Comparison of ENCODE assay signal across 22 cellular contexts in genomic region chr13:26600345-26600761, GRCh38. TPM values are rescaled to one million over a fixed set of nuclear protein-coding genes. Genes with fewer than 3 reads are reported as not detected.
DNase-seq lines count a peak whose midpoint lies in the region; ATAC-seq and TF ChIP-seq lines count a peak whose summit lies in the region.
"Had no signal": no experiment of that assay in that cellular context is flagged by ENCODE, and none has a peak within 500 bp of the region (broad histone marks: within the 10 kb centered on the region; RNA-seq: fewer than 3 reads in every experiment).

No MANE protein-coding gene starts in this region.

- no peaks in the 10 kb centered on the region for H3K36me3 ChIP-seq in IMR-90 (ENCODE audit: control insufficient read depth, insufficient read depth, low read length)
- H3K36me3 ChIP-seq: colonic mucosa, pancreas had no signal

- H3K79me1 ChIP-seq in IMR-90 (ENCODE audit: low read depth in 1 of 2, low read length in 2 of 2): peaks cover 26 to 58% of the 10 kb centered on the region in 2 experiments

- no peak overlapping the region for H4K5ac ChIP-seq in IMR-90 (ENCODE audit: low read depth, low read length)

- peak overlapping the region; percentile 61 for H3K4me2 ChIP-seq in IMR-90 (ENCODE audit: low read depth, low read length)

- H3K27me3 ChIP-seq in IMR-90 (ENCODE audit: control insufficient read depth, insufficient read depth, low read length): no peaks in the 10 kb centered on the region
- H3K27me3 ChIP-seq: colonic mucosa, foreskin keratinocyte, pancreas had no signal

- H3K27me3 Mint-ChIP-seq in nephron progenitor cell (ENCODE audit: low read depth, poor library complexity) (peaks cover 3% of the 10 kb centered on the region), endothelial cell (ENCODE audit: unreplicated experiment) (peaks cover 2% of the 10 kb centered on the region)

- peaks cover 48% of the 10 kb centered on the region for H3K4me1 Mint-ChIP-seq in nephron progenitor cell
- H3K4me1 Mint-ChIP-seq in endothelial cell (ENCODE audit: unreplicated experiment): peaks cover 17% of the 10 kb centered on the region
- H3K4me1 Mint-ChIP-seq: activated naive CD4-positive, alpha-beta T cell treated with anti-CD3 and anti-CD28 coated beads, Interleukin-2, amount 50 U/mL, for 24 hours; stimulated activated naive B cell treated with anti-CD40 and anti-IgM and Interleukin-4, amounts not matched to agents 10 μg/mL and 1 μg/mL and 100 μg/mL, for 72 hours had no signal

- no peak overlapping the region for H3K9ac ChIP-seq in IMR-90 (ENCODE audit: low read depth, low read length)

- no peak overlapping the region for H3K4me3 Mint-ChIP-seq in nephron progenitor cell
- H3K4me3 Mint-ChIP-seq in endothelial cell (ENCODE audit: unreplicated experiment): no peak overlapping the region
- H3K4me3 Mint-ChIP-seq: activated naive CD4-positive, alpha-beta T cell treated with anti-CD3 and anti-CD28 coated beads, Interleukin-2, amount 50 U/mL, for 24 hours; activated T-cell treated with anti-CD3 and anti-CD28 coated beads, Interleukin-2, amount 50 U/mL, for 72 hours; CD8-positive, alpha-beta T cell; naive thymus-derived CD8-positive, alpha-beta T cell; stimulated activated naive B cell treated with anti-CD40 and anti-IgM and Interleukin-4, amounts not matched to agents 10 μg/mL and 1 μg/mL and 100 μg/mL, for 72 hours had no signal

- peak overlapping the region; percentile 10; the same call in 1 of the 2 replicates for H3K23ac ChIP-seq in IMR-90 (ENCODE audit: low read depth, low read length)

- H3K27ac Mint-ChIP-seq in nephron progenitor cell (peak overlapping the region; percentile 52), endothelial cell (ENCODE audit: unreplicated experiment) (no peak overlapping the region)
- H3K27ac Mint-ChIP-seq: activated naive CD4-positive, alpha-beta T cell treated with anti-CD3 and anti-CD28 coated beads, Interleukin-2, amount 50 U/mL, for 24 hours; activated T-cell treated with anti-CD3 and anti-CD28 coated beads, Interleukin-2, amount 50 U/mL, for 72 hours; CD8-positive, alpha-beta T cell; naive thymus-derived CD8-positive, alpha-beta T cell; stimulated activated naive B cell treated with anti-CD40 and anti-IgM and Interleukin-4, amounts not matched to agents 10 μg/mL and 1 μg/mL and 100 μg/mL, for 72 hours had no signal

- no peak overlapping the region for H2AFZ ChIP-seq in IMR-90 (replicated peaks; ENCODE audit: low read length, poor library complexity)

- peaks cover 32% of the 10 kb centered on the region for H3K36me3 Mint-ChIP-seq in nephron progenitor cell (ENCODE audit: low read depth)
- H3K36me3 Mint-ChIP-seq in endothelial cell (ENCODE audit: low read depth, unreplicated experiment): no peaks in the 10 kb centered on the region
- H3K36me3 Mint-ChIP-seq: CD8-positive, alpha-beta T cell had no signal

- peaks cover 3% of the 10 kb centered on the region; the same call in 1 of the 2 replicates for H3K9me1 ChIP-seq in IMR-90 (ENCODE audit: insufficient read depth, low read length)

- in situ Hi-C loops in IMR-90 (cut with MboI; ENCODE audit: low sequenced_read_pairs): no loop called here

- DNase-seq in D341Med (ENCODE audit: low spot score) (peak; percentile 36), IMR-90 (peak; percentile 45), fibroblast of gingiva (ENCODE audit: low read depth) (peak; percentile 20), nephron progenitor cell (no peak), endothelial cell (ENCODE audit: low spot score) (no peak), NOMO-1 (lab: John Stamatoyannopoulos, UW; ENCODE audit: unreplicated experiment in 2 of 2) (no peak)
- DNase-seq: activated T-cell treated with anti-CD3 and anti-CD28 coated beads, Interleukin-2, amount 50 U/mL, for 72 hours; CD8-positive, alpha-beta T cell; colonic mucosa; kidney; naive thymus-derived CD8-positive, alpha-beta T cell; NCI-H2029; NCI-H226; pancreas; stimulated activated CD4-positive, alpha-beta T cell treated with anti-CD3 and anti-CD28 coated beads, Interleukin-1b, Interleukin-23, amount 100 ng/mL, for 48 hours; stimulated activated naive B cell treated with anti-CD40 and anti-IgM and Interleukin-4, amounts not matched to agents 10 μg/mL and 1 μg/mL and 100 μg/mL, for 72 hours; T1000 had no signal

- peaks cover 16% of the 10 kb centered on the region for H3K4me1 ChIP-seq in IMR-90 (ENCODE audit: control insufficient read depth, insufficient read depth, low read length)
- H3K4me1 ChIP-seq: colonic mucosa, foreskin keratinocyte had no signal

- no TSS peak for BruUV-seq in IMR-90 (replicated peaks; lab: Mats Ljungman, UMichigan)

- intact Hi-C loops in IMR-90 (cut with micrococcal nuclease): no loop called here

- H3K27ac ChIP-seq in IMR-90 (ENCODE audit: insufficient read depth, low read length): no peak overlapping the region
- H3K27ac ChIP-seq: colonic mucosa, foreskin keratinocyte, pancreas had no signal

- WGBS in IMR-90 (ENCODE audit: extremely low coverage in 2 of 2, insufficient read length in 1 of 2), 2 experiments: no CpG with 5 or more reads among the region's 2 CpGs

- H3K14ac ChIP-seq in IMR-90 (replicated peaks; ENCODE audit: low read depth, low read length): peak overlapping the region; percentile 47; the same call in 1 of the 2 replicates

- POLR2A ChIA-PET in IMR-90 (lab: Charles Lee; ENCODE audit: unreplicated experiment): no interaction called here

- TF ChIP-seq POLR2A in IMR-90 (IDR thresholded peaks at IDR 0.05; ENCODE audit: low read depth, low read length): no peak

- H3K9me3 Mint-ChIP-seq in nephron progenitor cell (peaks cover 36% of the 10 kb centered on the region), endothelial cell (ENCODE audit: unreplicated experiment) (no peaks in the 10 kb centered on the region)

- H4K91ac ChIP-seq in IMR-90 (ENCODE audit: insufficient read depth, low read depth, low read length): no peak overlapping the region

- H3K18ac ChIP-seq in IMR-90 (ENCODE audit: low read depth, low read length): peak overlapping the region; percentile 50; the same call in 1 of the 2 replicates

- no peak for TF ChIP-seq CTCF in IMR-90 (conservative IDR thresholded peaks at IDR 0.05; ENCODE audit: low read depth, low read length)
- no peak for TF ChIP-seq CTCF in nephron progenitor cell (IDR thresholded peaks at IDR 0.05)
- no peak for TF ChIP-seq CTCF in endothelial cell (IDR thresholded peaks at IDR 0.05; ENCODE audit: unreplicated experiment)

- H3K9me3 ChIP-seq in IMR-90 (ENCODE audit: control insufficient read depth, insufficient read depth, low read length): no peaks in the 10 kb centered on the region; the same call in 1 of the 2 replicates
- H3K9me3 ChIP-seq: colonic mucosa, pancreas had no signal

- H3K56ac ChIP-seq in IMR-90 (ENCODE audit: extremely low read depth, insufficient read depth, low read length): no peak overlapping the region

- H2BK120ac ChIP-seq in IMR-90 (ENCODE audit: low read depth, low read length): no peak overlapping the region; the same call in 1 of the 2 replicates

- no peak overlapping the region for H2AK5ac ChIP-seq in IMR-90 (ENCODE audit: low read depth, low read length)

- no peak overlapping the region; the same call in 1 of the 2 replicates for H3K4ac ChIP-seq in IMR-90 (ENCODE audit: low read depth, low read length)

- ATAC-seq in IMR-90 (ENCODE audit: low read depth) (peak; percentile 60), HG03520 (IDR thresholded peaks at IDR 0.05; ENCODE audit: unreplicated experiment) (no peak), GM18873 (IDR thresholded peaks at IDR 0.05; ENCODE audit: low FRiP score, unreplicated experiment) (no peak)
- ATAC-seq: activated CD4-positive, CD25-positive, alpha-beta regulatory T cell treated with anti-CD3 and anti-CD28 coated beads, Interleukin-2, amount 50 U/mL, for 24 hours; activated T-cell treated with anti-CD3 and anti-CD28 coated beads, Interleukin-2, amount 50 U/mL, for 72 hours; CD8-positive, alpha-beta T cell; foreskin keratinocyte; naive thymus-derived CD8-positive, alpha-beta T cell; stimulated activated naive B cell treated with anti-CD40 and anti-IgM and Interleukin-4, amounts not matched to agents 10 μg/mL and 1 μg/mL and 100 μg/mL, for 72 hours had no signal

- peak overlapping the region; percentile 10 for H2BK5ac ChIP-seq in IMR-90 (ENCODE audit: low read depth, low read length, poor library complexity, severe bottlenecking)

- peak overlapping the region in 1 of 2 experiments; percentile 3; a peak in 1 of 4 replicates for H4K8ac ChIP-seq in IMR-90 (ENCODE audit: low read depth in 2 of 2, low read length in 2 of 2)

- dilution Hi-C loops in IMR-90 (cut with HindIII; ENCODE audit: low sequenced_read_pairs, unreplicated experiment): no loop called here

- no peak overlapping the region for H2AK9ac ChIP-seq in IMR-90 (replicated peaks; ENCODE audit: low read depth, low read length, poor library complexity)

- H2BK20ac ChIP-seq in IMR-90 (ENCODE audit: low read depth, low read length): peak overlapping the region; percentile 21; the same call in 1 of the 2 replicates

- H2BK15ac ChIP-seq in IMR-90 (ENCODE audit: low read depth, low read length): no peak overlapping the region

- TF ChIP-seq RAD21 in IMR-90 (IDR thresholded peaks at IDR 0.05; ENCODE audit: low read length): no peak

- CTCF ChIA-PET in IMR-90 (lab: Yijun Ruan, JAX): no interaction called here

- H3K4me3 ChIP-seq in IMR-90 (ENCODE audit: insufficient read depth, low read depth, low read length): no peak overlapping the region
- H3K4me3 ChIP-seq: colonic mucosa, pancreas had no signal

- H4K20me1 ChIP-seq in IMR-90 (ENCODE audit: insufficient read depth, low read length): peaks cover 42% of the 10 kb centered on the region; the same call in 1 of the 2 replicates

TF ChIP-seq in IMR-90, 13 proteins besides CTCF, POLR2A, EP300 and RAD21 (continues in another document):
- TF ChIP-seq RFX5 (IDR thresholded peaks at IDR 0.05; ENCODE audit: low read depth, low read length) (no peak), ELK1 (IDR thresholded peaks at IDR 0.05; ENCODE audit: borderline replicate concordance, low read depth, low read length) (no peak), MAZ (IDR thresholded peaks at IDR 0.05; ENCODE audit: borderline replicate concordance, low read depth, low read length) (no peak), BHLHE40 (IDR thresholded peaks at IDR 0.05; ENCODE audit: low read depth, low read length) (no peak), CHD1 (IDR thresholded peaks at IDR 0.05; ENCODE audit: low read depth, low read length) (no peak)

RNA-seq across cellular contexts. Expression of gene WASF3, which starts 42.9 kb away (rescaled TPM):
- total RNA-seq in IMR-90 (2012; rRNA removed) (4.3 and 5.8 TPM in 2 replicates), endothelial cell (ENCODE audit: unreplicated experiment) (13.0 TPM)
- 10.5 and 11.4 TPM in 2 replicates for polyA plus RNA-seq in IMR-90 (2012; rRNA removed)
- 5.8 and 6.7 TPM in 2 replicates for polyA plus RNA-seq in IMR-90 (2012; cell fraction: cytosol; rRNA removed)
- 13.3 and 26.5 TPM in 2 replicates for polyA plus RNA-seq in IMR-90 (2012; cell fraction: nucleus; rRNA removed; ENCODE audit: low replicate concordance)
- total RNA-seq: CD8-positive, alpha-beta T cell had no signal
- polyA plus RNA-seq: naive thymus-derived CD8-positive, alpha-beta T cell had no signal

Comparison
In these comparisons a context has a peak if more than half of its experiments do, and no peak if none do; other contexts are left out.
1. DNase-seq: peak in D341Med (single experiment), IMR-90 (single experiment) and fibroblast of gingiva (single experiment); none in nephron progenitor cell (single experiment), endothelial cell (single experiment) and NOMO-1 (0 of 2).